In the genomic region with DNA sequence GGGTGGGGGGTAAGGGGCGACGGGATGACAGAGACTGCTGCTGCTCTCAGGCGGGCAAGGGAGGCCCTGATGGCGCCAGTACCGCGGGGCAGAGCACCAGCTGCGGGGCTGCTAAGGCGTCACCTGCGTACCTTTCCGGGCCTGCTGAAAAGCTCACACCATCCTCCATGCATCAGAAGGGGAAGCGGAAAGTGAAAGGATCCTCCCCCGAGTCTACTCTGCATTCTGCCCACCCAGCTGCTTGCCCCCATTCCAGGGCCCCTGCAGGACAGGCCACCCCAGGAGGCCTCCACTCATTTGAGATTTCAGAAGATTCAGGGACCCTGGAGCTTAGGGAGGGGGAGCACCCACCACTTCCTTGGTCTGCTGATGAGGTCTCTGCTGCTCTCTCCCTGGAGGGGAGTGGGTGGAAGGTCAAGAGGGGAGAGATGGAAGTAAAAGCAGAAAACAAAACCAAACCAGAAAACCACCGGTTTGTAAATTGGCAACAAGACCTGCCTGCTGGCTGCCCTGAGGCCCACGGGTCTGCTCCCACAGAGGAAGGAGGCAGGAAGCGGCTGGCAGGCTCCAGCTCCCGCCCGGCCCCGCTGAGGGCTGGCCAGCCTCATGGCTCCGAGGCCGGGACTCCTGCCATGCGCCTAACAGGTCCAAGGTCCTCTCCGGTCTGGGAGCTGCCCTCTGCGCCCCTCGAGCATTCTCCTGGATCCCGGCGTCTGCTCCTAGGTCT, we compare ENCODE assay signal across 10 cellular contexts. TPM values are rescaled to one million over a fixed set of nuclear protein-coding genes. Genes with fewer than 3 reads are reported as not detected.
DNase-seq lines count a peak whose midpoint lies in the region; ATAC-seq and TF ChIP-seq lines count a peak whose summit lies in the region.
"Had no signal": no experiment of that assay in that cellular context is flagged by ENCODE, and none has a peak within 500 bp of the region (broad histone marks: within the 10 kb centered on the region; RNA-seq: fewer than 3 reads in every experiment).

No MANE protein-coding gene starts in this region.

- H3K4me3 ChIP-seq in BLaER1 (0 out of 2 replicates have a peak overlapping the region, but pooled peaks have one; percentile 17), lower lobe of right lung (no peak overlapping the region)

- H3K36me3 Mint-ChIP-seq in activated CD8-positive, alpha-beta T cell treated with anti-CD3 and anti-CD28 coated beads, Interleukin-2, amount 10 ng/mL, durations not matched to agents 7 days and 5 days (ENCODE audit: low read depth), result peaks cover 65% of the 10 kb centered on the region

- intact Hi-C loops in lower lobe of right lung (cut with DNase I), result no loop called here
- intact Hi-C loops in Right ventricle myocardium inferior (cut with DNase I), result no loop called here

- peaks cover 84% of the 10 kb centered on the region for H4K20me1 ChIP-seq in BLaER1

- peaks cover 79% of the 10 kb centered on the region for H3K36me3 ChIP-seq in BLaER1
- peaks cover 96% of the 10 kb centered on the region for H3K36me3 ChIP-seq in lower lobe of right lung

- POLR2A ChIA-PET in activated CD8-positive, alpha-beta T cell treated with anti-CD3 and anti-CD28 coated beads, Interleukin-2, amount 10 ng/mL, durations not matched to agents 7 days and 5 days (lab: Charles Lee), result interaction anchor here (0.9 to 1.6 kb wide), 6 partner anchors 9 to 165 kb away, joined by 3 to 7 read pairs (median 4); no protein-coding TSS in a partner anchor

- ATAC-seq in GM21737 (IDR thresholded peaks at IDR 0.05; ENCODE audit: unreplicated experiment) (peak; percentile 59), lower lobe of right lung (peak; percentile 7 to 18), HG03439 (IDR thresholded peaks at IDR 0.05; ENCODE audit: unreplicated experiment) (no peak), HG03469 (IDR thresholded peaks at IDR 0.05; ENCODE audit: unreplicated experiment) (no peak), GM21515 (IDR thresholded peaks at IDR 0.05; ENCODE audit: unreplicated experiment) (no peak), Right ventricle myocardium inferior (no peak)
- ATAC-seq in activated CD8-positive, alpha-beta T cell treated with anti-CD3 and anti-CD28 coated beads, Interleukin-2, amount 10 ng/mL, durations not matched to agents 7 days and 5 days, result peak; percentile 89

- peak overlapping the region; percentile 74 for H3K27ac ChIP-seq in BLaER1
- peak overlapping the region; percentile 46 for H3K27ac ChIP-seq in lower lobe of right lung

- H3K4me2 ChIP-seq in BLaER1, result peak overlapping the region; percentile 85

- peaks cover 89% of the 10 kb centered on the region for H3K4me1 ChIP-seq in BLaER1
- H3K4me1 ChIP-seq in lower lobe of right lung, result no peaks in the 10 kb centered on the region

- H3K27me3 ChIP-seq in BLaER1, result no peaks in the 10 kb centered on the region
- no peaks in the 10 kb centered on the region for H3K27me3 ChIP-seq in lower lobe of right lung (ENCODE audit: low read depth)

- peak overlapping the region; percentile 57 for H3K4me3 Mint-ChIP-seq in activated CD8-positive, alpha-beta T cell treated with anti-CD3 and anti-CD28 coated beads, Interleukin-2, amount 10 ng/mL, durations not matched to agents 7 days and 5 days

- H3K27me3 Mint-ChIP-seq in activated CD8-positive, alpha-beta T cell treated with anti-CD3 and anti-CD28 coated beads, Interleukin-2, amount 10 ng/mL, durations not matched to agents 7 days and 5 days (ENCODE audit: low read depth), result no peaks in the 10 kb centered on the region

- H3K9me3 Mint-ChIP-seq in activated CD8-positive, alpha-beta T cell treated with anti-CD3 and anti-CD28 coated beads, Interleukin-2, amount 10 ng/mL, durations not matched to agents 7 days and 5 days (ENCODE audit: insufficient read depth), result no peaks in the 10 kb centered on the region

- H3K4me1 Mint-ChIP-seq in activated CD8-positive, alpha-beta T cell treated with anti-CD3 and anti-CD28 coated beads, Interleukin-2, amount 10 ng/mL, durations not matched to agents 7 days and 5 days (ENCODE audit: low read depth), result peaks cover 42% of the 10 kb centered on the region

- no peak for TF ChIP-seq CTCF in lower lobe of right lung (IDR thresholded peaks at IDR 0.05)

- DNase-seq in activated CD8-positive, alpha-beta T cell treated with anti-CD3 and anti-CD28 coated beads, Interleukin-2, amount 10 ng/mL, durations not matched to agents 7 days and 5 days, result peak; percentile 75
- no peak for DNase-seq in lower lobe of right lung
- no peak for DNase-seq in Right ventricle myocardium inferior (ENCODE audit: missing footprints)

- CTCF ChIA-PET in activated CD8-positive, alpha-beta T cell treated with anti-CD3 and anti-CD28 coated beads, Interleukin-2, amount 10 ng/mL, durations not matched to agents 7 days and 5 days (lab: Charles Lee), result interaction anchor here (1.3 to 1.9 kb wide), 3 partner anchors 13 to 161 kb away, joined by 3 to 9 read pairs (median 4); no protein-coding TSS in a partner anchor

- H3K9me3 ChIP-seq in BLaER1 (no peaks in the 10 kb centered on the region), lower lobe of right lung (no peaks in the 10 kb centered on the region)

- peak overlapping the region; percentile 95 for H3K27ac Mint-ChIP-seq in activated CD8-positive, alpha-beta T cell treated with anti-CD3 and anti-CD28 coated beads, Interleukin-2, amount 10 ng/mL, durations not matched to agents 7 days and 5 days

- H3K9ac ChIP-seq in BLaER1, result peak overlapping the region; percentile 52

RNA-seq across cellular contexts. Expression of gene PRRT1B, which starts 33.6 kb away (rescaled TPM):
- not detected for total RNA-seq in activated CD8-positive, alpha-beta T cell treated with anti-CD3 and anti-CD28 coated beads, Interleukin-2, amount 10 ng/mL, durations not matched to agents 7 days and 5 days
- total RNA-seq in lower lobe of right lung (6.3 TPM), Right ventricle myocardium inferior (not detected)
- total RNA-seq: fibroblast of villous mesenchyme, RPMI7951 had no signal

RNA-seq across cellular contexts. Expression of gene UCK1, which starts 47.9 kb away (rescaled TPM):
- total RNA-seq in activated CD8-positive, alpha-beta T cell treated with anti-CD3 and anti-CD28 coated beads, Interleukin-2, amount 10 ng/mL, durations not matched to agents 7 days and 5 days, result 10 to 100 TPM; 35.8 to 36.6 TPM
- total RNA-seq in lower lobe of right lung, result 25.9 TPM
- 23.5 TPM for total RNA-seq in Right ventricle myocardium inferior

Comparison
In these comparisons a context has a peak if more than half of its experiments do, and no peak if none do; other contexts are left out.
1. ATAC-seq: peak in GM21737 (single experiment), activated CD8-positive, alpha-beta T cell treated with anti-CD3 and anti-CD28 coated beads, Interleukin-2, amount 10 ng/mL, durations not matched to agents 7 days and 5 days (single experiment) and lower lobe of right lung (2 of 2); none in HG03439 (single experiment), HG03469 (single experiment), GM21515 (single experiment) and Right ventricle myocardium inferior (single experiment).